In the genomic region with DNA sequence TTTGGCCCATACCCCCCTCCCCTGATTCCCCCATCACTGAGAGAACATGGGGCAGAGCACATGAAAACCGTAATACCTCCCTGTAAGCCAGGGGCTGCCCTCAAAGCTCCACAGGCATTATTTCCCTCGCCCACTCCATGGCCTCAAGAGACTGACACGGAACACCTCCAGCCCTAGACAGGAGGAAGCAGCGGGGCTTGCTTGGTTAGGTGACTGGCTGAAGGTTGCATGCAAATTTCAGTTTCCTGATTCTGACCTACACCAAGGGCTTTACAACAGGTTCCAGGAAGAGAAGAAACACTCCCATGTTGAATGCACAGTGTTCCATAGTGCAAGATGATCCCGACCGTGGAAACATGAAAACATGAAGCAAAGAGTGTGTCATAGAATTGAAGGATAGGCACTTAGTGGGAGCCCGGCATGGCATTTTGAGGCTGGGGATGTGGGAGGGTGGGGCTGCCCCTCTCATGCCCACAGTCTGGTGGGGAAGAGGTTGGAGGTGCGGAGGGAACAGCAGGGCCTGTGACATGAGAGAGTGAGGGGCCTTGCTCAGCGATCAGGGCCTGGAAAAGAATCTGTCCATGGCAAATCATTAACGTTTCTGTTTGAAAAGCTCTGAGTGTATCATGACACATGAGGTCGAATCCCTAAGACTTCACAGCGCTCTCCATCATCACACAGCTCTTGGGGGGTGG, we compare ENCODE assay signal across 15 cellular contexts. TPM values are rescaled to one million over a fixed set of nuclear protein-coding genes. Genes with fewer than 3 reads are reported as not detected.
DNase-seq lines count a peak whose midpoint lies in the region; ATAC-seq and TF ChIP-seq lines count a peak whose summit lies in the region.
"Had no signal": no experiment of that assay in that cellular context is flagged by ENCODE, and none has a peak within 500 bp of the region (broad histone marks: within the 10 kb centered on the region; RNA-seq: fewer than 3 reads in every experiment).

No MANE protein-coding gene starts in this region.

- H3K4me3 Mint-ChIP-seq in GM23338: no peak overlapping the region
- H3K4me3 Mint-ChIP-seq in activated T-helper 1 cell treated with anti-CD3 and anti-CD28 coated beads, Interleukin-12 subunit alpha, Interleukin-12 subunit beta, Interleukin-2, Interleukin-4 antibody, amounts not matched to agents 30 ng/mL and 10 ng/mL and 1 ng/mL, durations not matched to agents 14 hours and 24 hours and 36 hours: no peak overlapping the region
- H3K4me3 Mint-ChIP-seq: activated naive CD8-positive, alpha-beta T cell treated with anti-CD3 and anti-CD28 coated beads, Interleukin-2, amount 50 U/mL, for 24 hours; CD8-positive, alpha-beta T cell had no signal

- H3K27ac ChIP-seq in GM23338 (ENCODE audit: low read depth) (no peak overlapping the region), neuronal stem cell (replicated peaks; ENCODE audit: low read length) (no peak overlapping the region)
- H3K27ac ChIP-seq: heart left ventricle, SK-N-MC had no signal

- H2AK5ac ChIP-seq in neuronal stem cell (ENCODE audit: low read depth, low read length): no peak overlapping the region

- no peak overlapping the region for H3K4me2 ChIP-seq in GM23338
- H3K4me2 ChIP-seq in neuronal stem cell (ENCODE audit: insufficient read depth, low read length, poor library complexity, severe bottlenecking): no peak overlapping the region

- peaks cover 5% of the 10 kb centered on the region; the same call in 1 of the 3 replicates for H3K36me3 Mint-ChIP-seq in GM23338 (ENCODE audit: low read depth)
- H3K36me3 Mint-ChIP-seq in activated T-helper 1 cell treated with anti-CD3 and anti-CD28 coated beads, Interleukin-12 subunit alpha, Interleukin-12 subunit beta, Interleukin-2, Interleukin-4 antibody, amounts not matched to agents 30 ng/mL and 10 ng/mL and 1 ng/mL, durations not matched to agents 14 hours and 24 hours and 36 hours (ENCODE audit: low read depth): peaks cover 3% of the 10 kb centered on the region

- no peaks in the 10 kb centered on the region for H3K9me3 ChIP-seq in neuronal stem cell (replicated peaks in 1 of 2; ENCODE audit: control insufficient read depth in 2 of 2, insufficient read depth in 1 of 2, low read depth in 1 of 2, low read length in 2 of 2)
- H3K9me3 ChIP-seq: heart left ventricle had no signal

- no peaks in the 10 kb centered on the region for H3K79me1 ChIP-seq in neuronal stem cell (ENCODE audit: low read depth, low read length)

- peak; percentile 77 for ATAC-seq in GM19025 (IDR thresholded peaks at IDR 0.05; ENCODE audit: low read depth, unreplicated experiment)
- ATAC-seq in GM23338: no peak
- peak; percentile 61 for ATAC-seq in HG03521 (IDR thresholded peaks at IDR 0.05; ENCODE audit: unreplicated experiment)
- ATAC-seq: activated naive CD8-positive, alpha-beta T cell treated with anti-CD3 and anti-CD28 coated beads, Interleukin-2, amount 50 U/mL, for 24 hours; CD8-positive, alpha-beta T cell had no signal

- no peak overlapping the region for H3K23ac ChIP-seq in neuronal stem cell (ENCODE audit: low read depth, low read length, poor library complexity)

- WGBS in neuronal stem cell (ENCODE audit: extremely low coverage in 2 of 2, insufficient read length in 2 of 2, insufficient replicate concordance in 1 of 2), 2 donors: no CpG with 5 or more reads among the region's 12 CpGs

- intact Hi-C loops in activated T-helper 1 cell treated with anti-CD3 and anti-CD28 coated beads, Interleukin-12 subunit alpha, Interleukin-12 subunit beta, Interleukin-2, Interleukin-4 antibody, amounts not matched to agents 30 ng/mL and 10 ng/mL and 1 ng/mL, durations not matched to agents 14 hours and 24 hours and 36 hours (cut with micrococcal nuclease): no loop called here

- H3K27ac Mint-ChIP-seq in GM23338: 0 out of 2 replicates have a peak overlapping the region, but pooled peaks have one; percentile 19
- no peak overlapping the region for H3K27ac Mint-ChIP-seq in activated T-helper 1 cell treated with anti-CD3 and anti-CD28 coated beads, Interleukin-12 subunit alpha, Interleukin-12 subunit beta, Interleukin-2, Interleukin-4 antibody, amounts not matched to agents 30 ng/mL and 10 ng/mL and 1 ng/mL, durations not matched to agents 14 hours and 24 hours and 36 hours
- H3K27ac Mint-ChIP-seq: activated naive CD8-positive, alpha-beta T cell treated with anti-CD3 and anti-CD28 coated beads, Interleukin-2, amount 50 U/mL, for 24 hours; CD8-positive, alpha-beta T cell had no signal

- H4K8ac ChIP-seq in neuronal stem cell (ENCODE audit: low read depth, low read length): no peak overlapping the region

- H3K4me1 ChIP-seq in GM23338 (ENCODE audit: insufficient read depth) (peaks cover 3% of the 10 kb centered on the region; the same call in 1 of the 2 replicates), neuronal stem cell (ENCODE audit: control insufficient read depth in 2 of 2, insufficient read depth in 1 of 2, low read depth in 1 of 2, low read length in 2 of 2) (peaks cover 0 to 7% of the 10 kb centered on the region in 2 donors)

- H3K4ac ChIP-seq in neuronal stem cell (ENCODE audit: low read length): no peak overlapping the region

- no peaks in the 10 kb centered on the region for H3K79me2 ChIP-seq in GM23338 (replicated peaks; ENCODE audit: insufficient read depth)

- H3K27me3 Mint-ChIP-seq in GM23338 (ENCODE audit: insufficient read depth, low read depth, poor library complexity): peaks cover 7% of the 10 kb centered on the region
- H3K27me3 Mint-ChIP-seq in activated T-helper 1 cell treated with anti-CD3 and anti-CD28 coated beads, Interleukin-12 subunit alpha, Interleukin-12 subunit beta, Interleukin-2, Interleukin-4 antibody, amounts not matched to agents 30 ng/mL and 10 ng/mL and 1 ng/mL, durations not matched to agents 14 hours and 24 hours and 36 hours (ENCODE audit: insufficient read depth): peaks cover 3% of the 10 kb centered on the region
- H3K27me3 Mint-ChIP-seq: activated naive CD8-positive, alpha-beta T cell treated with anti-CD3 and anti-CD28 coated beads, Interleukin-2, amount 50 U/mL, for 24 hours had no signal

- H3K14ac ChIP-seq in neuronal stem cell (ENCODE audit: low read length): no peak overlapping the region

- H3K4me3 ChIP-seq in GM23338 (no peak overlapping the region), neuronal stem cell (ENCODE audit: low read length in 2 of 2) (no peak overlapping the region)
- H3K4me3 ChIP-seq: heart left ventricle, SK-N-MC had no signal

- no peak overlapping the region for H2BK15ac ChIP-seq in neuronal stem cell (ENCODE audit: low read length)

- no peak overlapping the region for H2BK120ac ChIP-seq in neuronal stem cell (ENCODE audit: low read depth, low read length)

- no peak overlapping the region for H3K9ac ChIP-seq in neuronal stem cell (ENCODE audit: low read depth, low read length, poor library complexity)

- no peaks in the 10 kb centered on the region for H3K9me3 Mint-ChIP-seq in GM23338
- no peaks in the 10 kb centered on the region for H3K9me3 Mint-ChIP-seq in activated T-helper 1 cell treated with anti-CD3 and anti-CD28 coated beads, Interleukin-12 subunit alpha, Interleukin-12 subunit beta, Interleukin-2, Interleukin-4 antibody, amounts not matched to agents 30 ng/mL and 10 ng/mL and 1 ng/mL, durations not matched to agents 14 hours and 24 hours and 36 hours
- H3K9me3 Mint-ChIP-seq: activated naive CD8-positive, alpha-beta T cell treated with anti-CD3 and anti-CD28 coated beads, Interleukin-2, amount 50 U/mL, for 24 hours; CD8-positive, alpha-beta T cell had no signal

- H2BK5ac ChIP-seq in neuronal stem cell (ENCODE audit: low read length): no peak overlapping the region

- no peak overlapping the region for H2AFZ ChIP-seq in GM23338
- no peak overlapping the region for H2AFZ ChIP-seq in neuronal stem cell (ENCODE audit: low read length)

- no peak overlapping the region for H2BK12ac ChIP-seq in neuronal stem cell (ENCODE audit: low read length)

- H3F3A ChIP-seq in GM23338 (replicated peaks; ENCODE audit: low read depth): no peaks in the 10 kb centered on the region

- no peaks in the 10 kb centered on the region for H3K9me2 ChIP-seq in GM23338 (ENCODE audit: insufficient read depth)

- no peak for TF ChIP-seq CTCF in GM23338 (conservative IDR thresholded peaks at IDR 0.05; ENCODE audit: low read depth in 2 of 2)

- DNase-seq in GM23338 (ENCODE audit: low spot score) (no peak), neuronal stem cell (ENCODE audit: low spot score) (no peak), NCI-H748 treated with DMSO at 0.1 percent for 48 hours (lab: John Stamatoyannopoulos, UW) (no peak), amygdala (lab: John Stamatoyannopoulos, UW) (no peak), NCI-H345 treated with DMSO at 0.1 percent for 48 hours (lab: John Stamatoyannopoulos, UW; ENCODE audit: unreplicated experiment) (no peak)
- DNase-seq in activated T-helper 1 cell treated with anti-CD3 and anti-CD28 coated beads, Interleukin-12 subunit alpha, Interleukin-12 subunit beta, Interleukin-2, Interleukin-4 antibody, amounts not matched to agents 30 ng/mL and 10 ng/mL and 1 ng/mL, durations not matched to agents 14 hours and 24 hours and 36 hours (ENCODE audit: low spot score): no peak
- DNase-seq: activated CD4-positive, alpha-beta T cell treated with anti-CD3 and anti-CD28 coated beads for 48 hours; activated naive CD8-positive, alpha-beta T cell treated with anti-CD3 and anti-CD28 coated beads, Interleukin-2, amount 50 U/mL, for 24 hours; CD8-positive, alpha-beta T cell; effector CD4-positive, alpha-beta T cell; heart left ventricle; NCI-H510A treated with DMSO at 0.1 percent for 48 hours had no signal

- no peak overlapping the region for H4K91ac ChIP-seq in neuronal stem cell (ENCODE audit: low read depth, low read length, poor library complexity)

- H3K4me1 Mint-ChIP-seq in GM23338: peaks cover 11% of the 10 kb centered on the region; the same call in 2 of the 3 replicates
- H3K4me1 Mint-ChIP-seq in activated T-helper 1 cell treated with anti-CD3 and anti-CD28 coated beads, Interleukin-12 subunit alpha, Interleukin-12 subunit beta, Interleukin-2, Interleukin-4 antibody, amounts not matched to agents 30 ng/mL and 10 ng/mL and 1 ng/mL, durations not matched to agents 14 hours and 24 hours and 36 hours (ENCODE audit: low read depth): no peaks in the 10 kb centered on the region

- H3K36me3 ChIP-seq in GM23338 (ENCODE audit: insufficient read depth) (no peaks in the 10 kb centered on the region), neuronal stem cell (replicated peaks in 1 of 2; ENCODE audit: control insufficient read depth in 2 of 2, insufficient read depth in 2 of 2, low read length in 2 of 2) (peaks cover 0 to 9% of the 10 kb centered on the region in 2 donors)

- H3K27me3 ChIP-seq in GM23338 (ENCODE audit: insufficient read depth) (no peaks in the 10 kb centered on the region), neuronal stem cell (ENCODE audit: control insufficient read depth in 3 of 3, insufficient read depth in 3 of 3, low read depth in 1 of 3, low read length in 3 of 3) (no peaks in the 10 kb centered on the region)
- H3K27me3 ChIP-seq: heart left ventricle had no signal

- H4K20me1 ChIP-seq in GM23338 (replicated peaks; ENCODE audit: insufficient read depth): no peaks in the 10 kb centered on the region

- H3K18ac ChIP-seq in neuronal stem cell (ENCODE audit: low read length): peak overlapping the region; percentile 67

RNA-seq across cellular contexts. Expression of a gene that starts 33.5 kb away (rescaled TPM):
- 11.1 and 14.3 TPM in 2 replicates for total RNA-seq in GM23338 (2014; rRNA removed; shearing (Covaris generic))
- 4.5 and 4.9 TPM in 2 replicates for polyA plus RNA-seq in GM23338 (2016; fragmentation: Nextera tagmentation; extraction: Ambion mirVana)
- 7.5 TPM for polyA plus RNA-seq in neuronal stem cell (2013, experiment 1 of 2)
- 7.2 TPM for polyA plus RNA-seq in neuronal stem cell (2013, experiment 2 of 2)
- total RNA-seq in activated T-helper 1 cell treated with anti-CD3 and anti-CD28 coated beads, Interleukin-12 subunit alpha, Interleukin-12 subunit beta, Interleukin-2, Interleukin-4 antibody, amounts not matched to agents 30 ng/mL and 10 ng/mL and 1 ng/mL, durations not matched to agents 14 hours and 24 hours and 36 hours: 9.2 and 10.5 TPM in 2 replicates
